Comparison of ENCODE assay signal across 8 cellular contexts in genomic region chr5:69331528-69332445, GRCh38. TPM values are rescaled to one million over a fixed set of nuclear protein-coding genes. Genes with fewer than 3 reads are reported as not detected.
DNase-seq lines count a peak whose midpoint lies in the region; ATAC-seq, FAIRE-seq and TF ChIP-seq lines count a peak whose summit lies in the region.

No MANE protein-coding gene starts in this region.

- H3K23ac ChIP-seq in mesendoderm (ENCODE audit: low read length), result no peak overlapping the region

- H4K8ac ChIP-seq in mesendoderm (ENCODE audit: low read depth, low read length), result no peak overlapping the region

- peak overlapping the region; percentile 100 for H2AFZ ChIP-seq in DND-41 (ENCODE audit: low read depth, low read length)

- H2BK15ac ChIP-seq in mesendoderm (replicated peaks; ENCODE audit: low read depth), result no peak overlapping the region

- no peak overlapping the region for H2BK120ac ChIP-seq in mesendoderm (ENCODE audit: low read depth, low read length)

- H3K4ac ChIP-seq in mesendoderm (ENCODE audit: low read depth, low read length), result no peak overlapping the region

- no peaks in the 10 kb centered on the region for H3K9me3 ChIP-seq in DND-41 (ENCODE audit: insufficient read depth, low read length, severe bottlenecking)

- H3K9ac ChIP-seq in DND-41 (ENCODE audit: low read depth, low read length) (peak overlapping the region; percentile 68), mesendoderm (ENCODE audit: low read length) (no peak overlapping the region)

- H3K27ac ChIP-seq in DND-41 (ENCODE audit: low read length), result peak overlapping the region; percentile 98
- no peak overlapping the region for H3K27ac ChIP-seq in mesendoderm (ENCODE audit: low read depth, low read length)

- H3K18ac ChIP-seq in mesendoderm (ENCODE audit: low read length), result no peak overlapping the region

- H3K79me2 ChIP-seq in DND-41 (ENCODE audit: insufficient read depth, low read length) (peaks cover 15% of the 10 kb centered on the region), mesendoderm (ENCODE audit: control insufficient read depth, insufficient read depth, low read length) (no peaks in the 10 kb centered on the region)

- H3K79me1 ChIP-seq in mesendoderm (ENCODE audit: low read length), result no peaks in the 10 kb centered on the region

- H3K4me2 ChIP-seq in DND-41 (ENCODE audit: insufficient read depth, low read length) (peak overlapping the region; percentile 87), mesendoderm (ENCODE audit: low read length) (no peak overlapping the region)

- TF ChIP-seq CTCF in DND-41 (IDR thresholded peaks at IDR 0.05; ENCODE audit: borderline replicate concordance, extremely low read depth, low read length, poor library complexity, severe bottlenecking) (no peak), bronchial epithelial cell (IDR thresholded peaks at IDR 0.05; ENCODE audit: insufficient read depth, low read length, severe bottlenecking) (no peak)

- H4K5ac ChIP-seq in mesendoderm (ENCODE audit: low read length), result no peak overlapping the region

- no peak for FAIRE-seq in bronchial epithelial cell (lab: Jason Lieb, UNC)

- peak overlapping the region; percentile 44 to 80 for H3K4me3 ChIP-seq in DND-41 (ENCODE audit: low read depth in 1 of 2, low read length in 2 of 2)
- peak overlapping the region; percentile 75 for H3K4me3 ChIP-seq in bronchial epithelial cell (ENCODE audit: low read depth, low read length)
- no peak overlapping the region for H3K4me3 ChIP-seq in mesendoderm (ENCODE audit: low read length)

- H3K36me3 ChIP-seq in DND-41 (ENCODE audit: insufficient read depth, low read length), result no peaks in the 10 kb centered on the region
- H3K36me3 ChIP-seq in bronchial epithelial cell (ENCODE audit: control insufficient read depth, insufficient read depth, low read length), result no peaks in the 10 kb centered on the region
- no peaks in the 10 kb centered on the region for H3K36me3 ChIP-seq in mesendoderm (ENCODE audit: control insufficient read depth, insufficient read depth, low read length)

- H2BK5ac ChIP-seq in mesendoderm (ENCODE audit: low read length), result no peak overlapping the region

- no peak overlapping the region for H2AK5ac ChIP-seq in mesendoderm (ENCODE audit: low read length)

- no peak overlapping the region for H3K56ac ChIP-seq in mesendoderm (ENCODE audit: low read length)

- no peaks in the 10 kb centered on the region for H4K20me1 ChIP-seq in DND-41 (ENCODE audit: insufficient read depth, low read length)

- ATAC-seq in DND-41 (ENCODE audit: insufficient read depth, low read depth), result no peak
- no peak for ATAC-seq in GM18519 (IDR thresholded peaks at IDR 0.05; ENCODE audit: low FRiP score, unreplicated experiment)

- H3K4me1 ChIP-seq in DND-41 (ENCODE audit: insufficient read depth, low read length) (peaks cover 19% of the 10 kb centered on the region), mesendoderm (ENCODE audit: control insufficient read depth, low read depth, low read length) (no peaks in the 10 kb centered on the region)

- WGBS in mesendoderm (ENCODE audit: extremely low coverage, insufficient coverage, low lambda C conversion rate), result no CpG with 5 or more reads among the region's 11 CpGs

- no peaks in the 10 kb centered on the region for H3K27me3 ChIP-seq in DND-41 (ENCODE audit: insufficient read depth, low read length, poor library complexity)
- no peaks in the 10 kb centered on the region for H3K27me3 ChIP-seq in bronchial epithelial cell (ENCODE audit: control insufficient read depth, insufficient read depth, low read length)
- H3K27me3 ChIP-seq in mesendoderm (ENCODE audit: insufficient read depth, low read length, poor library complexity), result no peaks in the 10 kb centered on the region

- DNase-seq in DND-41 (no peak), NCI-H146 (lab: John Stamatoyannopoulos, UW) (peak; percentile 38), bronchial epithelial cell (ENCODE audit: low read depth) (peak; percentile 25), mucosa of gallbladder (ENCODE audit: low spot score) (peak; percentile 36), mesendoderm (no peak), NCI-H345 (lab: John Stamatoyannopoulos, UW) (no peak), NCI-H526 treated with DMSO at 0.1 percent for 48 hours (lab: John Stamatoyannopoulos, UW) (no peak)

RNA-seq across cellular contexts. Expression of gene CCDC125, which starts 0.8 kb away (rescaled TPM):
- 3.4 and 5.5 TPM in 2 replicates for total RNA-seq in bronchial epithelial cell
- total RNA-seq in mucosa of gallbladder, result 12.3 TPM
- 0.95 TPM for polyA plus RNA-seq in mesendoderm (2013, experiment 1 of 2)
- 1.1 TPM for polyA plus RNA-seq in mesendoderm (2013, experiment 2 of 2)

RNA-seq across cellular contexts. Expression of gene AK6, which starts 37.5 kb away (rescaled TPM):
- total RNA-seq in bronchial epithelial cell, result 32.6 and 50.2 TPM in 2 replicates
- total RNA-seq in mucosa of gallbladder, result 32.4 TPM
- 86.3 TPM for polyA plus RNA-seq in mesendoderm (2013, experiment 1 of 2)
- 88.1 TPM for polyA plus RNA-seq in mesendoderm (2013, experiment 2 of 2)

RNA-seq across cellular contexts. Expression of gene TAF9, which starts 37.5 kb away (rescaled TPM):
- total RNA-seq in bronchial epithelial cell (66.9 and 150 TPM in 2 replicates), mucosa of gallbladder (31.7 TPM)
- 97.1 TPM for polyA plus RNA-seq in mesendoderm (2013, experiment 1 of 2)
- 96.1 TPM for polyA plus RNA-seq in mesendoderm (2013, experiment 2 of 2)

RNA-seq across cellular contexts. Expression of gene RAD17, which starts 37.8 kb away (rescaled TPM):
- total RNA-seq in bronchial epithelial cell, result 17.6 and 23.2 TPM in 2 replicates
- total RNA-seq in mucosa of gallbladder, result 20.0 TPM
- 23.9 TPM for polyA plus RNA-seq in mesendoderm (2013, experiment 1 of 2)
- 24.0 TPM for polyA plus RNA-seq in mesendoderm (2013, experiment 2 of 2)

Comparison
In these comparisons a context has a peak if more than half of its experiments do, and no peak if none do; other contexts are left out.
1. DNase-seq: peak in NCI-H146 (single experiment), bronchial epithelial cell (single experiment) and mucosa of gallbladder (single experiment); none in DND-41 (single experiment), mesendoderm (single experiment), NCI-H345 (single experiment) and NCI-H526 treated with DMSO at 0.1 percent for 48 hours (single experiment).